In the genomic region with DNA sequence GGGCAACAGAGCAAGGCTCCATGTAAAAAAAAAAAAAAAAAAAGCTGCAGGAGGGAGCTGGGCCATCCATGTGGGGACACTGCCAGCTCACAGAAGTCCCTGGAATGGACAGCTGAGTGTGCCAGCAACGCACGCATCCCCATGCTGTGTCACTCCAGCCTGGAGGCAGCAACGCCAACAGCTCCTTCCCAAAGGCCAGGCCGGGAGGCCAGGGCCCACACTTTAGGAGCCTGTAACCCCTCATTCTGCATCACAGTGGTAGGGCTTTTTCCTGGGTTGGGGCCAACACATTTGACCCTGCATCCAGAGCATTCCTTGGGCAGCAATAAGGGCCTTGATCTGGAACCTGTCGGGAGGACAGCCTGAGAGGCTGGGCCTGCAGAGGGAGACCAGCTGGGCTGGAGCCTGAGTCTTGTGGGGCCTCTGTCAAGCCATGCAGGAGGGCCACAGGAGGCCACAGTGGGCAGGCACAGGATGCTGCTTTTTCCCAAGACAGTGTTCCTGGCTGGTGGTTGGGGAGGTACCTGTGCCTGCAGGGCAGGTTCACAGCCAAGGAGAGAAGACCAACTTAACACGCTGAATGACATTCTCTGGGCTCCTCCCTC, we compare ENCODE assay signal across 21 cellular contexts. TPM values are rescaled to one million over a fixed set of nuclear protein-coding genes. Genes with fewer than 3 reads are reported as not detected.
"Had no signal": no experiment of that assay in that cellular context is flagged by ENCODE, and none has a peak within 500 bp of the region (broad histone marks: within the 10 kb centered on the region; RNA-seq: fewer than 3 reads in every experiment).

No MANE protein-coding gene starts in this region.

- H3K36me3 ChIP-seq: heart right ventricle, neutrophil, pancreas, right lobe of liver, thoracic aorta had no signal

- ATAC-seq: natural killer cell treated with Interleukin-12 subunit alpha and Interleukin-12 subunit beta and Interleukin-15 and Interleukin-18, amount 100 ng/mL, for 72 hours; pancreas; right lobe of liver had no signal

- H3K4me2 ChIP-seq: smooth muscle cell had no signal

- H3K4me3 ChIP-seq: heart right ventricle, lung, pancreas, right lobe of liver, smooth muscle cell, thoracic aorta had no signal

- H3K27ac ChIP-seq: heart right ventricle, neutrophil, pancreas, right lobe of liver, thoracic aorta had no signal

- DNase-seq: activated naive CD4-positive, alpha-beta T cell; activated T-cell treated with anti-CD3 and anti-CD28 coated beads, Interleukin-2, amount 50 U/mL, for 1 hour; effector CD4-positive, alpha-beta T cell; erythroblast; foreskin fibroblast; heart right ventricle; stimulated activated CD4-positive, alpha-beta T cell treated with anti-CD3 and anti-CD28 coated beads, Interleukin-4, amount 100 ng/mL, for 1 hour; stimulated activated naive CD4-positive, alpha-beta T cell; T-helper 1 cell had no signal

- H3K4me1 ChIP-seq: heart right ventricle, pancreas, right lobe of liver had no signal

- H3K9me3 ChIP-seq: neutrophil, pancreas, right lobe of liver, thoracic aorta had no signal

- H3K27me3 ChIP-seq: pancreas, right lobe of liver had no signal

RNA-seq across cellular contexts. Expression of gene KCNK3, which starts 16.8 kb away (rescaled TPM):
- total RNA-seq: natural killer cell treated with Interleukin-12 subunit alpha and Interleukin-12 subunit beta and Interleukin-15 and Interleukin-18, amount 100 ng/mL, for 72 hours; pulmonary artery endothelial cell had no signal
- polyA plus RNA-seq: fibroblast of lung, keratinocyte had no signal

RNA-seq across cellular contexts. Expression of gene CIB4, which starts 34.6 kb away (rescaled TPM):
- total RNA-seq: astrocyte; fibroblast of lung; heart right ventricle; mesothelial cell of epicardium; natural killer cell treated with Interleukin-12 subunit alpha and Interleukin-12 subunit beta and Interleukin-15 and Interleukin-18, amount 100 ng/mL, for 72 hours; pulmonary artery endothelial cell; right lobe of liver; smooth muscle cell; thoracic aorta had no signal
- polyA plus RNA-seq: fibroblast of lung, heart right ventricle, keratinocyte, lung, smooth muscle cell had no signal
